Comparison of ENCODE assay signal across 1 cellular context in genomic region chr7:128410092-128410665, GRCh38.
TF ChIP-seq lines count a peak whose summit lies in the region.

No MANE protein-coding gene starts in this region.

TF ChIP-seq in HEK293, 187 proteins besides CTCF, POLR2A, EP300 and RAD21 (continued from another document):
- TF ChIP-seq ZNF645 (tag by site-specific recombination; IDR thresholded peaks at IDR 0.05): no peak
- TF ChIP-seq ZNF398 (tag by site-specific recombination; IDR thresholded peaks at IDR 0.05): peak; percentile 65
- peak; percentile 23; the same call in 1 of the 2 replicates for TF ChIP-seq PRDM1 (tag by site-specific recombination; IDR thresholded peaks at IDR 0.05)
- peak; percentile 41; the same call in 1 of the 2 replicates for TF ChIP-seq SP7 (tag by site-specific recombination; IDR thresholded peaks at IDR 0.05)
- peak; percentile 70; the same call in 1 of the 2 replicates for TF ChIP-seq KLF17 (tag by site-specific recombination; IDR thresholded peaks at IDR 0.05)
- TF ChIP-seq GLIS2 (tag by site-specific recombination; IDR thresholded peaks at IDR 0.05): peak; percentile 91
- peak; percentile 99 for TF ChIP-seq ZBTB17 (tag by site-specific recombination; IDR thresholded peaks at IDR 0.05)
- TF ChIP-seq ZNF24 (tag by site-specific recombination; IDR thresholded peaks at IDR 0.05): peak; percentile 66; the same call in 1 of the 2 replicates
- peak; percentile 96 for TF ChIP-seq ZNF335 (tag by site-specific recombination; conservative IDR thresholded peaks at IDR 0.05)
- TF ChIP-seq ZNF580 (tag by site-specific recombination; IDR thresholded peaks at IDR 0.05): no peak
- peak; percentile 75 for TF ChIP-seq ZNF610 (tag by site-specific recombination; IDR thresholded peaks at IDR 0.05; ENCODE audit: borderline replicate concordance)
- no peak for TF ChIP-seq HOXD13 (CRISPR knock-in tag; IDR thresholded peaks at IDR 0.05; ENCODE audit: borderline replicate concordance)
- TF ChIP-seq ZNF362 (tag by site-specific recombination; IDR thresholded peaks at IDR 0.05): no peak
- TF ChIP-seq IKZF3 (tag by site-specific recombination; IDR thresholded peaks at IDR 0.05): peak; percentile 95
- TF ChIP-seq ZNF433 (tag by site-specific recombination; IDR thresholded peaks at IDR 0.05; ENCODE audit: low read depth): no peak
- TF ChIP-seq WT1 (tag by site-specific recombination; IDR thresholded peaks at IDR 0.05): peak; percentile 51
- TF ChIP-seq PATZ1 (tag by site-specific recombination; IDR thresholded peaks at IDR 0.05): peak; percentile 83
- TF ChIP-seq ZNF791 (tag by site-specific recombination; IDR thresholded peaks at IDR 0.05): no peak
- peak; percentile 58; the same call in 1 of the 2 replicates for TF ChIP-seq ZNF777 (tag by site-specific recombination; IDR thresholded peaks at IDR 0.05; ENCODE audit: borderline replicate concordance)
- TF ChIP-seq ZEB2 (tag by site-specific recombination; IDR thresholded peaks at IDR 0.05): peak; percentile 84
- TF ChIP-seq ZNF324 (tag by site-specific recombination; IDR thresholded peaks at IDR 0.05): 0 out of 2 replicates have a peak, but pooled peaks have one; percentile 42
- TF ChIP-seq PRDM6 (tag by site-specific recombination; IDR thresholded peaks at IDR 0.05): no peak
- TF ChIP-seq ZIC2 (tag by site-specific recombination; IDR thresholded peaks at IDR 0.05): peak; percentile 65
- TF ChIP-seq KLF7 (tag by site-specific recombination; IDR thresholded peaks at IDR 0.05; ENCODE audit: borderline replicate concordance): no peak
- peak; percentile 50 for TF ChIP-seq ZNF596 (tag by site-specific recombination; IDR thresholded peaks at IDR 0.05)
- no peak for TF ChIP-seq ZNF138 (tag by site-specific recombination; IDR thresholded peaks at IDR 0.05; ENCODE audit: borderline replicate concordance)
- peak; percentile 45; the same call in 1 of the 2 replicates for TF ChIP-seq ZBTB10 (tag by site-specific recombination; IDR thresholded peaks at IDR 0.05)
- TF ChIP-seq ZBTB26 (tag by site-specific recombination; optimal IDR thresholded peaks at IDR 0.05): peak; percentile 59
- TF ChIP-seq ZNF2 (tag by site-specific recombination; IDR thresholded peaks at IDR 0.05): peak; percentile 58
- TF ChIP-seq ZXDB (tag by site-specific recombination; IDR thresholded peaks at IDR 0.05): peak; percentile 69
- TF ChIP-seq KLF16 (tag by site-specific recombination; IDR thresholded peaks at IDR 0.05): 0 out of 2 replicates have a peak, but pooled peaks have one; percentile 13
- no peak for TF ChIP-seq BCL11A (tag by site-specific recombination; IDR thresholded peaks at IDR 0.05; ENCODE audit: low read depth)
- TF ChIP-seq ZNF366 (tag by site-specific recombination; conservative IDR thresholded peaks at IDR 0.05): peak; percentile 82
- TF ChIP-seq GLIS1 (tag by site-specific recombination; IDR thresholded peaks at IDR 0.05): peak; percentile 100
